In genomic region chr2:149860276-149860921, GRCh38 we compare ENCODE assay signal across 13 cellular contexts.
DNase-seq lines count a peak whose midpoint lies in the region; ATAC-seq and TF ChIP-seq lines count a peak whose summit lies in the region.
"Had no signal": no experiment of that assay in that cellular context is flagged by ENCODE, and none has a peak within 500 bp of the region (broad histone marks: within the 10 kb centered on the region; RNA-seq: fewer than 3 reads in every experiment).

No MANE protein-coding gene starts in this region.

- H3K79me2 ChIP-seq in mesendoderm (ENCODE audit: control insufficient read depth, insufficient read depth, low read length), result no peaks in the 10 kb centered on the region

- no peak overlapping the region for H2BK15ac ChIP-seq in mesendoderm (replicated peaks; ENCODE audit: low read depth)

- no peak overlapping the region for H3K9ac ChIP-seq in colonic mucosa (ENCODE audit: low read depth in 2 of 2, low read length in 2 of 2)
- H3K9ac ChIP-seq in mesendoderm (ENCODE audit: low read length), result no peak overlapping the region

- no peak overlapping the region for H3K4ac ChIP-seq in mesendoderm (ENCODE audit: low read depth, low read length)

- H3K23ac ChIP-seq in mesendoderm (ENCODE audit: low read length), result no peak overlapping the region

- no peak overlapping the region for H3K56ac ChIP-seq in mesendoderm (ENCODE audit: low read length)

- H4K8ac ChIP-seq in mesendoderm (ENCODE audit: low read depth, low read length), result no peak overlapping the region

- intact Hi-C loops in Right ventricle myocardium superior (cut with DNase I), result no loop called here
- intact Hi-C loops in colonic mucosa (cut with DNase I), result no loop called here

- H3K4me1 ChIP-seq in right atrium auricular region (no peaks in the 10 kb centered on the region), colonic mucosa (no peaks in the 10 kb centered on the region), mesendoderm (ENCODE audit: control insufficient read depth, low read depth, low read length) (no peaks in the 10 kb centered on the region)

- H3K27ac ChIP-seq in right atrium auricular region (no peak overlapping the region), colonic mucosa (no peak overlapping the region), mesendoderm (ENCODE audit: low read depth, low read length) (no peak overlapping the region)
- H3K27ac ChIP-seq: C4-2B had no signal

- no peak overlapping the region for H3K4me3 ChIP-seq in right atrium auricular region
- no peak overlapping the region for H3K4me3 ChIP-seq in colonic mucosa
- no peak overlapping the region for H3K4me3 ChIP-seq in mesendoderm (ENCODE audit: low read length)

- H3K9me3 ChIP-seq in right atrium auricular region (no peaks in the 10 kb centered on the region), colonic mucosa (no peaks in the 10 kb centered on the region)

- peak; percentile 76 for ATAC-seq in Right ventricle myocardium superior (ENCODE audit: poor library complexity)
- ATAC-seq in GM21528 (IDR thresholded peaks at IDR 0.05; ENCODE audit: low FRiP score, unreplicated experiment), result no peak
- no peak for ATAC-seq in GM18861 (IDR thresholded peaks at IDR 0.05; ENCODE audit: unreplicated experiment)
- ATAC-seq: activated T-cell treated with anti-CD3 and anti-CD28 coated beads, Interleukin-2, amount 50 U/mL, for 4 hours had no signal

- H3K27me3 ChIP-seq in right atrium auricular region (no peaks in the 10 kb centered on the region), colonic mucosa (no peaks in the 10 kb centered on the region), mesendoderm (ENCODE audit: insufficient read depth, low read length, poor library complexity) (no peaks in the 10 kb centered on the region)

- DNase-seq in Right ventricle myocardium superior, result peak; percentile 41
- DNase-seq in right atrium auricular region (ENCODE audit: low spot score), result no peak
- peak; percentile 19 for DNase-seq in colonic mucosa
- peak; percentile 10 for DNase-seq in mesendoderm
- no peak for DNase-seq in NCI-H146 (lab: John Stamatoyannopoulos, UW)
- DNase-seq in NCI-H2171 treated with DMSO at 0.1 percent for 48 hours (lab: John Stamatoyannopoulos, UW), result no peak
- DNase-seq: activated T-cell treated with anti-CD3 and anti-CD28 coated beads, Interleukin-2, amount 50 U/mL, for 4 hours; NCI-H748 treated with DMSO at 0.1 percent for 48 hours; retina; T-helper 2 cell had no signal

- H3K18ac ChIP-seq in mesendoderm (ENCODE audit: low read length), result no peak overlapping the region

- WGBS in mesendoderm (ENCODE audit: extremely low coverage, insufficient coverage, low lambda C conversion rate), result no CpG with 5 or more reads among the region's 3 CpGs

- H3K36me3 ChIP-seq in right atrium auricular region (no peaks in the 10 kb centered on the region), colonic mucosa (no peaks in the 10 kb centered on the region), mesendoderm (ENCODE audit: control insufficient read depth, insufficient read depth, low read length) (no peaks in the 10 kb centered on the region)

- no peak for TF ChIP-seq CTCF in right atrium auricular region (IDR thresholded peaks at IDR 0.05)
- no peak for TF ChIP-seq CTCF in colonic mucosa (IDR thresholded peaks at IDR 0.05)

- no peak overlapping the region for H3K4me2 ChIP-seq in mesendoderm (ENCODE audit: low read length)

- no peak overlapping the region for H4K5ac ChIP-seq in mesendoderm (ENCODE audit: low read length)

- H2AK5ac ChIP-seq in mesendoderm (ENCODE audit: low read length), result no peak overlapping the region

- no peaks in the 10 kb centered on the region for H3K79me1 ChIP-seq in mesendoderm (ENCODE audit: low read length)

- H2BK5ac ChIP-seq in mesendoderm (ENCODE audit: low read length), result no peak overlapping the region

- no peak overlapping the region for H2BK120ac ChIP-seq in mesendoderm (ENCODE audit: low read depth, low read length)

Comparison
In these comparisons a context has a peak if more than half of its experiments do, and no peak if none do; other contexts are left out.
1. DNase-seq: peak in Right ventricle myocardium superior (single experiment), colonic mucosa (single experiment) and mesendoderm (single experiment); none in right atrium auricular region (single experiment), NCI-H146 (single experiment) and NCI-H2171 treated with DMSO at 0.1 percent for 48 hours (single experiment).